In the genomic region with DNA sequence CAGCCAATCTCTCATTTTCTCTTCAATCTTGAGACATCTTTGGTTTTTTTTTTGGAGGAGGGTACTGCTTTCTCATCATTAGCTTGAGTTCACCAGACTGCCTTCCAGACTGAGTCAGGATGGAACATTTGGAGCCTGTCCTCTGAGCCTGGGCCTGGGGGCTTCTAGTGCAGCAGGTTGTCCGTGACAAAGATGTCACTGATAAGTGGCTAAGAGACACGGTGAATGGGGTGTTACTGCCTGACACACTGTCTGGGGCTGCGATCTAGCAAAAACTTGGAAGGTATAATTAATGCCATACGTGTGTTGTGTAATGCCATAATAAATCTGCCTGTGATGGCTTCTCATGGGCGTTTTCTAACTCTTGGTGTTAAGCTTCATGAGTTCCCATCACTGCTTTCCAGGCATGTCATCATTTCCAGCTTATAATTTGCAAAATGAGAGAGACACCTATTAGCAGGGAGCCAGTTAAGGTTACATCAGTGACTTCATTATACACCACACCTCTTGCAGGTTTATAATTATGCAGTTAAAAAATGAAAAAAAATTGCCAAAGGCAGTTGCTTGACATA, we compare ENCODE assay signal across 24 cellular contexts.
"Had no signal": no experiment of that assay in that cellular context is flagged by ENCODE, and none has a peak within 500 bp of the region (broad histone marks: within the 10 kb centered on the region; RNA-seq: fewer than 3 reads in every experiment).

No MANE protein-coding gene starts in this region.

- H3K4me3 ChIP-seq: heart right ventricle, left lung, mucosa of descending colon, right lobe of liver, thoracic aorta, tibial nerve, upper lobe of left lung had no signal

- ATAC-seq: effector memory CD8-positive, alpha-beta T cell; heart right ventricle; left cardiac atrium; left lung; mucosa of descending colon; natural killer cell treated with Interleukin-12 subunit alpha and Interleukin-12 subunit beta and Interleukin-15 and Interleukin-18, amount 100 ng/mL, for 72 hours; right lobe of liver; stimulated activated naive B cell treated with anti-CD40 and anti-IgM and Interleukin-4, amounts not matched to agents 10 μg/mL and 1 μg/mL and 100 μg/mL, for 72 hours had no signal

- H3K27me3 ChIP-seq: right lobe of liver, tibial nerve, upper lobe of left lung had no signal

- H3K27ac ChIP-seq: heart right ventricle, left lung, parathyroid adenoma, right lobe of liver, thoracic aorta, tibial nerve, upper lobe of left lung had no signal

- DNase-seq: cortex of kidney; effector memory CD8-positive, alpha-beta T cell; foreskin melanocyte; glutamatergic neuron; heart right ventricle; hippocampal formation; left cardiac atrium; left lung; mesenchymal stem cell; mucosa of descending colon; naive B cell; right lobe of liver; small intestine; stimulated activated CD4-positive, alpha-beta T cell treated with anti-CD3 and anti-CD28 coated beads, Interleukin-15, amount 100 ng/mL, for 24 hours; stimulated activated CD4-positive, alpha-beta T cell treated with anti-CD3 and anti-CD28 coated beads, Interleukin-2, amount 100 ng/mL, for 48 hours; stimulated activated naive B cell treated with anti-CD40 and anti-IgM and Interleukin-4, amounts not matched to agents 10 μg/mL and 1 μg/mL and 100 μg/mL, for 72 hours; upper lobe of left lung had no signal

- H3K9me3 ChIP-seq: left lung, mucosa of descending colon, right lobe of liver, thoracic aorta, upper lobe of left lung had no signal

- FAIRE-seq: endometrium, islet of Langerhans, small intestine, urothelium cell line had no signal

- H2AFZ ChIP-seq: parathyroid adenoma had no signal

- H3K36me3 ChIP-seq: heart right ventricle, left lung, right lobe of liver, thoracic aorta, tibial nerve, upper lobe of left lung had no signal

- H3K4me1 ChIP-seq: heart right ventricle, left lung, right lobe of liver, tibial nerve, upper lobe of left lung had no signal

- H3K9ac ChIP-seq: parathyroid adenoma had no signal

- H3K79me2 ChIP-seq: parathyroid adenoma had no signal
